Comparison of ENCODE assay signal across 1 cellular context in genomic region chr11:58727415-58727797, GRCh38.
TF ChIP-seq lines count a peak whose summit lies in the region.

No MANE protein-coding gene starts in this region.

TF ChIP-seq in K562, 482 proteins besides CTCF, POLR2A, EP300 and RAD21 (continues in another document):
- TF ChIP-seq ZNF561 (CRISPR knock-in tag; conservative IDR thresholded peaks at IDR 0.05) (no peak), L3MBTL2 (IDR thresholded peaks at IDR 0.05) (peak; percentile 49; the same call in 1 of the 2 replicates), ZBTB40 (IDR thresholded peaks at IDR 0.05) (0 out of 2 replicates have a peak, but pooled peaks have one; percentile 14), ZBTB40 (CRISPR knock-in tag; IDR thresholded peaks at IDR 0.05) (no peak), ILK (tag; IDR thresholded peaks at IDR 0.05; ENCODE audit: borderline replicate concordance, low read depth) (no peak), GTF2A2 (tag; IDR thresholded peaks at IDR 0.05) (no peak), MAFF (IDR thresholded peaks at IDR 0.05; ENCODE audit: low read length) (no peak), MNT (conservative IDR thresholded peaks at IDR 0.05) (0 out of 4 replicates have a peak, but pooled peaks of 1 of the 2 experiments have one; percentile 5), ZNF592 (IDR thresholded peaks at IDR 0.05) (peak; percentile 45; the same call in 1 of the 2 replicates), FOXK2 (conservative IDR thresholded peaks at IDR 0.05 in 1 of 2, IDR thresholded peaks at IDR 0.05 in 1 of 2; ENCODE audit: low read depth in 2 of 2) (no peak), EZH2 (IDR thresholded peaks at IDR 0.05; ENCODE audit: borderline replicate concordance, low read depth, low read length) (no peak), CBX3 (IDR thresholded peaks at IDR 0.05; ENCODE audit: borderline replicate concordance in 1 of 2, low read length in 2 of 2) (no peak), TAF9B (IDR thresholded peaks at IDR 0.05; ENCODE audit: partially characterized antibody) (no peak), POLR2AphosphoS5 (IDR thresholded peaks at IDR 0.05; ENCODE audit: control insufficient read depth, insufficient read depth, low read depth, low read length) (no peak), NCOA4 (IDR thresholded peaks at IDR 0.05; ENCODE audit: partially characterized antibody) (no peak), THRB (CRISPR knock-in tag; conservative IDR thresholded peaks at IDR 0.05) (no peak), PTBP1 (IDR thresholded peaks at IDR 0.05; ENCODE audit: low read depth, low read length) (no peak), ID3 (CRISPR knock-in tag; IDR thresholded peaks at IDR 0.05) (no peak), ID3 (tag; IDR thresholded peaks at IDR 0.05) (no peak), MLLT1 (IDR thresholded peaks at IDR 0.05) (no peak), ATF1 (CRISPR knock-in tag; IDR thresholded peaks at IDR 0.05) (no peak), ATF1 (tag; IDR thresholded peaks at IDR 0.05) (peak; percentile 46; the same call in 1 of the 2 replicates), TFAP4 (CRISPR knock-in tag; IDR thresholded peaks at IDR 0.05; ENCODE audit: borderline replicate concordance) (no peak), DMBX1 (CRISPR knock-in tag; IDR thresholded peaks at IDR 0.05; ENCODE audit: borderline replicate concordance) (no peak), TCFL5 (CRISPR knock-in tag; conservative IDR thresholded peaks at IDR 0.05) (no peak), ZFP30 (CRISPR knock-in tag; IDR thresholded peaks at IDR 0.05; ENCODE audit: borderline replicate concordance) (no peak), BRD4 (IDR thresholded peaks at IDR 0.05) (no peak), ZNF518B (CRISPR knock-in tag; IDR thresholded peaks at IDR 0.05) (no peak), ATF4 (CRISPR knock-in tag; IDR thresholded peaks at IDR 0.05) (no peak), ZNF274 (IDR thresholded peaks at IDR 0.05; ENCODE audit: borderline replicate concordance, low read depth, low read length) (no peak), SMARCA5 (IDR thresholded peaks at IDR 0.05) (no peak)
